ENCODE assay signal across 1 cellular context in genomic region chr5:149490599-149491187, GRCh38.
TF ChIP-seq lines count a peak whose summit lies in the region.

No MANE protein-coding gene starts in this region.

TF ChIP-seq in WTC11, 78 proteins besides CTCF, POLR2A, EP300 and RAD21 (continued from another document):
- no peak for TF ChIP-seq STAT6 (CRISPR knock-in tag; conservative IDR thresholded peaks at IDR 0.05; ENCODE audit: low read depth)
- TF ChIP-seq ZNF232 (CRISPR knock-in tag; IDR thresholded peaks at IDR 0.05) = no peak
- TF ChIP-seq JAZF1 (CRISPR knock-in tag; IDR thresholded peaks at IDR 0.05) = no peak
- no peak for TF ChIP-seq ESRRA (CRISPR knock-in tag; IDR thresholded peaks at IDR 0.05; ENCODE audit: borderline replicate concordance)
- no peak for TF ChIP-seq ZNF396 (CRISPR knock-in tag; IDR thresholded peaks at IDR 0.05; ENCODE audit: borderline replicate concordance)
- no peak for TF ChIP-seq ZNF281 (CRISPR knock-in tag; IDR thresholded peaks at IDR 0.05)
- TF ChIP-seq SOX15 (CRISPR knock-in tag; IDR thresholded peaks at IDR 0.05) = no peak
- no peak for TF ChIP-seq FOXK1 (CRISPR knock-in tag; IDR thresholded peaks at IDR 0.05)
- no peak for TF ChIP-seq TP53 (CRISPR knock-in tag; IDR thresholded peaks at IDR 0.05)
- no peak for TF ChIP-seq IRF2 (CRISPR knock-in tag; IDR thresholded peaks at IDR 0.05; ENCODE audit: borderline replicate concordance, low read depth)
- TF ChIP-seq, protein P1, sequence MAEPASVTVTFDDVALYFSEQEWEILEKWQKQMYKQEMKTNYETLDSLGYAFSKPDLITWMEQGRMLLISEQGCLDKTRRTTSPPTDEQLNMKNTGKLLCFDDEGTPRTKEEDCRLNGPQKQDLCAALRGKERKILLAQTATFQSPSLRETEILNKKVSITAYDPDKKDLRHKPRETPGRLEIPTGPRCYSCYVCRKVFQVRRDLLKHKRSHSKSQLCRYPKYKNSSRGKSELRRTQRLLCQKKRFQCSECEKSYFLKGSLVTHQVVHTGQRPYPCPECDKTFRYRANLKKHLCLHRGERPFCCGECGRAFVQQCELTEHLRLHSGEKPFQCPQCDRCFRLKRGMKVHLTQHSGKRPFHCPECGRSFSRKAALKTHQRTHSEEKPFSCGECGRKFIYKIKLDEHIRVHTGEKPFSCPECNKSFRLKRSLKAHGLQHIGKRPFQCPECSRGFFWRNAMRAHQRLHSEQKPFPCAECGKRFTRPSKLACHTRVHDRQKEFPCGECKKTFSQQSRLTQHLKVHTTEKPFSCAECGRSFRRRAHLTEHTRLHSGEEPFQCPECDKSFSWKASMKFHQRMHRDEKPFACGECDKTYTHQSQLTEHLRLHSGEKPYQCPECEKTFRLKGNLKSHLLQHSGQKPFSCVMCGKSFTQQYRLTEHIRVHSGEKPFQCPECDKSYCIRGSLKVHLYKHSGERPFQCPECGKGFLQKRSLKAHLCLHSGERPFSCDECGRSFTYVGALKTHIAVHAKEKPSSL (CRISPR knock-in tag; conservative IDR thresholded peaks at IDR 0.05) = 0 out of 2 replicates have a peak, but pooled peaks have one; percentile 71
- TF ChIP-seq, protein P2, sequence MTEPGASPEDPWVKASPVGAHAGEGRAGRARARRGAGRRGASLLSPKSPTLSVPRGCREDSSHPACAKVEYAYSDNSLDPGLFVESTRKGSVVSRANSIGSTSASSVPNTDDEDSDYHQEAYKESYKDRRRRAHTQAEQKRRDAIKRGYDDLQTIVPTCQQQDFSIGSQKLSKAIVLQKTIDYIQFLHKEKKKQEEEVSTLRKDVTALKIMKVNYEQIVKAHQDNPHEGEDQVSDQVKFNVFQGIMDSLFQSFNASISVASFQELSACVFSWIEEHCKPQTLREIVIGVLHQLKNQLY (CRISPR knock-in tag; IDR thresholded peaks at IDR 0.05) = no peak
- TF ChIP-seq, protein P3, sequence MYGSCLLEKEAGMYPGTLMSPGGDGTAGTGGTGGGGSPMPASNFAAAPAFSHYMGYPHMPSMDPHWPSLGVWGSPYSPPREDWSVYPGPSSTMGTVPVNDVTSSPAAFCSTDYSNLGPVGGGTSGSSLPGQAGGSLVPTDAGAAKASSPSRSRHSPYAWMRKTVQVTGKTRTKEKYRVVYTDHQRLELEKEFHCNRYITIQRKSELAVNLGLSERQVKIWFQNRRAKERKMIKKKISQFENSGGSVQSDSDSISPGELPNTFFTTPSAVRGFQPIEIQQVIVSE (CRISPR knock-in tag; IDR thresholded peaks at IDR 0.05; ENCODE audit: borderline replicate concordance) = no peak
- TF ChIP-seq, protein P4, sequence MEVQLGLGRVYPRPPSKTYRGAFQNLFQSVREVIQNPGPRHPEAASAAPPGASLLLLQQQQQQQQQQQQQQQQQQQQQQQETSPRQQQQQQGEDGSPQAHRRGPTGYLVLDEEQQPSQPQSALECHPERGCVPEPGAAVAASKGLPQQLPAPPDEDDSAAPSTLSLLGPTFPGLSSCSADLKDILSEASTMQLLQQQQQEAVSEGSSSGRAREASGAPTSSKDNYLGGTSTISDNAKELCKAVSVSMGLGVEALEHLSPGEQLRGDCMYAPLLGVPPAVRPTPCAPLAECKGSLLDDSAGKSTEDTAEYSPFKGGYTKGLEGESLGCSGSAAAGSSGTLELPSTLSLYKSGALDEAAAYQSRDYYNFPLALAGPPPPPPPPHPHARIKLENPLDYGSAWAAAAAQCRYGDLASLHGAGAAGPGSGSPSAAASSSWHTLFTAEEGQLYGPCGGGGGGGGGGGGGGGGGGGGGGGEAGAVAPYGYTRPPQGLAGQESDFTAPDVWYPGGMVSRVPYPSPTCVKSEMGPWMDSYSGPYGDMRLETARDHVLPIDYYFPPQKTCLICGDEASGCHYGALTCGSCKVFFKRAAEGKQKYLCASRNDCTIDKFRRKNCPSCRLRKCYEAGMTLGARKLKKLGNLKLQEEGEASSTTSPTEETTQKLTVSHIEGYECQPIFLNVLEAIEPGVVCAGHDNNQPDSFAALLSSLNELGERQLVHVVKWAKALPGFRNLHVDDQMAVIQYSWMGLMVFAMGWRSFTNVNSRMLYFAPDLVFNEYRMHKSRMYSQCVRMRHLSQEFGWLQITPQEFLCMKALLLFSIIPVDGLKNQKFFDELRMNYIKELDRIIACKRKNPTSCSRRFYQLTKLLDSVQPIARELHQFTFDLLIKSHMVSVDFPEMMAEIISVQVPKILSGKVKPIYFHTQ (CRISPR knock-in tag; IDR thresholded peaks at IDR 0.05) = peak; percentile 87
